ENCODE assay signal across 12 cellular contexts in the genomic region with DNA sequence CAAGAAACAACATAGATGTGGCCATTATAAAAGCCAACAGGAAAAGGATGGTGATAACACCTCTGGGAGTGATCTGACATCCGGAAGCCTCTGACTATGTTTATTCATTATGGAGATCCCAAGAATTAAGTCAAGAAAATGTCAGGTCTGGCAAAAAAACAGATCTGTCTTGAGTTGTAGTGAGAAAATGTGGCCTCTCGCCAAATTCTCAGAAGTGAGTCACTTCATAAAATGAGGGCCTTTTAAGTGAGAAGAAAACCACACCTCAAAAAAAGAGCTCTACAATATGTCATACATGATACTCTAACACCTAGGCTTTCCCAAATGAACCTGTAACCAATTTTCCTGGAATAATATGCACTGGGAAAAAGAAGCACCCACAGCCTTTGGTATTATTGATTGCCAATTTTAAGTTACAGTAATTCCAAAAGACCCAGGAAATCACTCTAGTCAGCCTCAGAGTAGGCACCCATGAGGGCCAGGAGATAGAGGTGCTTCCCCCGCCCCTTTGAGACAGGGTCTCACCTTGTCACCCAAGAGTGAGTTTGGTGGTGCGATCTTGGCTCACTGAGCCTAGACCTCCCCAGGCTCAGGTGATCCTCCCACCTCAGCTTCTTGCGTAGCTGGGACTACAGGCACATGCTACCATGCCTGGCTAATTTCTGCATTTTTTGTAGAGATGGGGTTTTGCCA. TPM values are rescaled to one million over a fixed set of nuclear protein-coding genes. Genes with fewer than 3 reads are reported as not detected.
DNase-seq lines count a peak whose midpoint lies in the region; ATAC-seq and TF ChIP-seq lines count a peak whose summit lies in the region.
"Had no signal": no experiment of that assay in that cellular context is flagged by ENCODE, and none has a peak within 500 bp of the region (broad histone marks: within the 10 kb centered on the region; RNA-seq: fewer than 3 reads in every experiment).

No MANE protein-coding gene starts in this region.

- peaks cover 0 to 1% of the 10 kb centered on the region in 2 donors for H3K27me3 Mint-ChIP-seq in CD4-positive, alpha-beta memory T cell
- peaks cover 7% of the 10 kb centered on the region for H3K27me3 Mint-ChIP-seq in activated naive CD4-positive, alpha-beta T cell treated with anti-CD3 and anti-CD28 coated beads for 36 hours (ENCODE audit: low read depth)

- peaks cover 0 to 3% (median 0%) of the 10 kb centered on the region in 8 donors for H3K9me3 Mint-ChIP-seq in CD4-positive, alpha-beta memory T cell
- peaks cover 16% of the 10 kb centered on the region for H3K9me3 Mint-ChIP-seq in activated naive CD4-positive, alpha-beta T cell treated with anti-CD3 and anti-CD28 coated beads for 36 hours

- peaks cover 60 to 89% (median 72%) of the 10 kb centered on the region in 4 donors for H3K4me1 Mint-ChIP-seq in CD4-positive, alpha-beta memory T cell
- H3K4me1 Mint-ChIP-seq in activated naive CD4-positive, alpha-beta T cell treated with anti-CD3 and anti-CD28 coated beads for 36 hours (ENCODE audit: low read depth), result peaks cover 42% of the 10 kb centered on the region

- BruUV-seq in OCI-LY7 (replicated peaks; lab: Mats Ljungman, UMichigan), result no TSS peak

- no peaks in the 10 kb centered on the region for H3K9me2 ChIP-seq in OCI-LY7 (ENCODE audit: insufficient read depth, low read length)

- CTCF ChIA-PET in CD4-positive, alpha-beta memory T cell (lab: Charles Lee; ENCODE audit: partially characterized antibody), result interaction anchor here (0.9 to 4.7 kb wide), 9 partner anchors 13 to 203 kb away, joined by 3 to 73 read pairs (median 3); partner anchors contain the start of genes CCR2 and CCR5
- CTCF ChIA-PET in activated naive CD4-positive, alpha-beta T cell treated with anti-CD3 and anti-CD28 coated beads for 36 hours (lab: Charles Lee), result interaction anchor here (1.0 to 2.2 kb wide), 3 partner anchors 20 to 90 kb away, joined by 3 to 12 read pairs (median 4); partner anchors contain the start of gene CCR5
- CTCF ChIA-PET in OCI-LY7 (lab: Charles Lee; ENCODE audit: unreplicated experiment), result no interaction called here

- no peaks in the 10 kb centered on the region for H3K79me2 ChIP-seq in OCI-LY7 (ENCODE audit: insufficient read depth, low read depth, low read length)

- no peak overlapping the region for H3K4me3 ChIP-seq in CD4-positive, alpha-beta memory T cell (ENCODE audit: low read length in 2 of 2)
- H3K4me3 ChIP-seq in kidney epithelial cell (ENCODE audit: low read depth, low read length) (no peak overlapping the region), OCI-LY7 (ENCODE audit: low read depth, low read length, poor library complexity, severe bottlenecking) (no peak overlapping the region)
- H3K4me3 ChIP-seq: body of pancreas had no signal

- H3K9me3 ChIP-seq in CD4-positive, alpha-beta memory T cell (ENCODE audit: control insufficient read depth in 1 of 2, low read length in 2 of 2), result no peaks in the 10 kb centered on the region
- H3K9me3 ChIP-seq in OCI-LY7 (ENCODE audit: low read length), result 0 out of 2 replicates have a peak, but pooled peaks cover 9% of the 10 kb centered on the region

- H3K27ac Mint-ChIP-seq in CD4-positive, alpha-beta memory T cell, result peak overlapping the region; percentile 50 to 90 (median 85)
- H3K27ac Mint-ChIP-seq in activated naive CD4-positive, alpha-beta T cell treated with anti-CD3 and anti-CD28 coated beads for 36 hours, result peak overlapping the region; percentile 33

- H2AFZ ChIP-seq in OCI-LY7 (ENCODE audit: low read length), result no peak overlapping the region

- ATAC-seq in GM21825 (IDR thresholded peaks at IDR 0.05; ENCODE audit: unreplicated experiment) (no peak), HG02623 (IDR thresholded peaks at IDR 0.05; ENCODE audit: unreplicated experiment) (no peak), GM19035 (IDR thresholded peaks at IDR 0.05; ENCODE audit: unreplicated experiment) (no peak)
- ATAC-seq: body of pancreas had no signal

- peak overlapping the region; percentile 50 for H3K27ac ChIP-seq in CD4-positive, alpha-beta memory T cell (ENCODE audit: low read depth, low read length)
- no peak overlapping the region for H3K27ac ChIP-seq in OCI-LY7 (ENCODE audit: low read depth, low read length, poor library complexity, severe bottlenecking)
- H3K27ac ChIP-seq: body of pancreas had no signal

- no peak for TF ChIP-seq CTCF in kidney epithelial cell (IDR thresholded peaks at IDR 0.05; ENCODE audit: insufficient read depth, low read length, poor library complexity, severe bottlenecking)
- TF ChIP-seq CTCF in OCI-LY7 (conservative IDR thresholded peaks at IDR 0.05; ENCODE audit: low read length), result no peak

- peak overlapping the region in 7 of 8 donors; percentile 25 to 81 (median 66) for H3K4me3 Mint-ChIP-seq in CD4-positive, alpha-beta memory T cell
- H3K4me3 Mint-ChIP-seq in activated naive CD4-positive, alpha-beta T cell treated with anti-CD3 and anti-CD28 coated beads for 36 hours, result no peak overlapping the region

- H3K36me3 Mint-ChIP-seq in CD4-positive, alpha-beta memory T cell, result peaks cover 0 to 3% of the 10 kb centered on the region in 2 donors
- peaks cover 9% of the 10 kb centered on the region for H3K36me3 Mint-ChIP-seq in activated naive CD4-positive, alpha-beta T cell treated with anti-CD3 and anti-CD28 coated beads for 36 hours (ENCODE audit: low read depth)

- H3K27me3 ChIP-seq in CD4-positive, alpha-beta memory T cell (ENCODE audit: insufficient read depth, low read length), result no peaks in the 10 kb centered on the region
- no peaks in the 10 kb centered on the region for H3K27me3 ChIP-seq in kidney epithelial cell (ENCODE audit: control insufficient read depth, insufficient read depth, low read length)
- H3K27me3 ChIP-seq: body of pancreas had no signal

- no peak overlapping the region for H3K4me2 ChIP-seq in OCI-LY7 (ENCODE audit: low read length)

- POLR2A ChIA-PET in CD4-positive, alpha-beta memory T cell (lab: Charles Lee; ENCODE audit: partially characterized antibody), result interaction anchor here (0.9 to 3.7 kb wide), 10 partner anchors 14 to 95 kb away, joined by 3 to 46 read pairs (median 5); partner anchors contain the start of gene CCR5
- POLR2A ChIA-PET in OCI-LY7 (lab: Charles Lee), result no interaction called here

- H3K36me3 ChIP-seq in CD4-positive, alpha-beta memory T cell (ENCODE audit: insufficient read depth, low read length), result no peaks in the 10 kb centered on the region
- H3K36me3 ChIP-seq in kidney epithelial cell (ENCODE audit: control insufficient read depth, insufficient read depth, low read length), result no peaks in the 10 kb centered on the region
- H3K36me3 ChIP-seq in OCI-LY7 (ENCODE audit: insufficient read depth, low read length), result no peaks in the 10 kb centered on the region

- peak; percentile 57 to 84 (median 64) for DNase-seq in CD4-positive, alpha-beta memory T cell
- DNase-seq in NCI-H226 (peak; percentile 95), kidney epithelial cell (ENCODE audit: low read depth) (peak; percentile 16), OCI-LY7 (ENCODE audit: low spot score) (no peak)
- DNase-seq in activated naive CD4-positive, alpha-beta T cell treated with anti-CD3 and anti-CD28 coated beads for 36 hours, result peak; percentile 86
- DNase-seq: Caco-2, OCI-M1 had no signal

- H4K20me1 ChIP-seq in OCI-LY7 (ENCODE audit: insufficient read depth, low read length), result no peaks in the 10 kb centered on the region

- intact Hi-C loops in CD4-positive, alpha-beta memory T cell (cut with micrococcal nuclease), result loop anchor here (10.0 kb wide), 1 partner anchor 185 kb away; no protein-coding TSS in a partner anchor
- intact Hi-C loops in activated naive CD4-positive, alpha-beta T cell treated with anti-CD3 and anti-CD28 coated beads for 36 hours (cut with micrococcal nuclease), result loop anchor here (1.0 kb wide), 4 partner anchors 14 to 215 kb away; partner anchors contain the start of gene CCR5
- intact Hi-C loops in OCI-LY7 (cut with micrococcal nuclease; ENCODE audit: unreplicated experiment), result no loop called here

- peaks cover 82% of the 10 kb centered on the region for H3K4me1 ChIP-seq in CD4-positive, alpha-beta memory T cell (ENCODE audit: insufficient read depth, low read length)
- H3K4me1 ChIP-seq in OCI-LY7 (ENCODE audit: insufficient read depth, low read length, poor library complexity, severe bottlenecking), result no peaks in the 10 kb centered on the region
- H3K4me1 ChIP-seq: body of pancreas, Caco-2 had no signal

RNA-seq across cellular contexts. Expression of gene CCR3, which starts 38.0 kb away (rescaled TPM):
- total RNA-seq in CD4-positive, alpha-beta memory T cell, result under 1 TPM; 0.29 to 0.55 TPM
- under 1 TPM in 1 of 2 donors, not detected in 1; 0.60 TPM for polyA plus RNA-seq in CD4-positive, alpha-beta memory T cell
- not detected for total RNA-seq in activated naive CD4-positive, alpha-beta T cell treated with anti-CD3 and anti-CD28 coated beads for 36 hours
- total RNA-seq in kidney epithelial cell (not detected in 2 replicates), OCI-LY7 (2022) (not detected in 2 replicates)
- not detected in 2 replicates for total RNA-seq in OCI-LY7 (2014; rRNA removed; shearing (Covaris generic))
- total RNA-seq: body of pancreas, skeletal muscle tissue had no signal
